In the genomic region with DNA sequence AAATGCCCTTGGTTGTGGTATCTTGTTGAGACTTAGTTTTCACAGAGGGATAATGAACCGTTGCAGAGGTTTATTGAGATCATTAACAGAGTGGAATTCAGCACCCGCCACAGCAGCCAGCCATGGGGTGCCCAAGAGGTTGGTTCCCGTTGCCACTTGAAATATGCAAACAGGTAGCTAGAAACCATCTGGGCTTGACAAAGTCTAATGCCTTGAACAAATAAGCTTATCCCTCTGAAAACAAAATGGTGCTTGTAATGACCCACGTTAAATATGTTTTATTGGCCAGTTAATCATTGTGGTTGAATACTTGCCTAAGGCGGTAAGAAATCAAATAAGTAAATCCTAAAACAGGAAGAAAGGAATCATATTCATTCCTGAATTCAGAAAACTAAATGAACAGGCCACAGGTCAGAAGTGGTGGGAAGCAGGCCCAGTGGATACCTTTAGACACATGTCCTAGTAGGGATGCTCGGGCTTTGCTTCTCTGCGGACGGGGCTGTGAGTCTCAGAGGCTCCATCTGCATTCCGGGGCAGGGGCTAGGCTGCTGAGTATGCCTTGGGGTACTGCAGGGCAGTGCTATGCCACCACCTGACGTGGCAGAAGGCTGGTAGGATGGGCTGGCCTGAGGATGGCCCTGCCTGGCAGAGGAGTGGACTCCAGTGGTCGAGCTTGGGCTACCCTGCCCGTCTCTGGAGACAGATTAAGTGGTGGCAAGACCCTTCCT, we compare ENCODE assay signal across 25 cellular contexts. TPM values are rescaled to one million over a fixed set of nuclear protein-coding genes. Genes with fewer than 3 reads are reported as not detected.
DNase-seq lines count a peak whose midpoint lies in the region; ATAC-seq lines count a peak whose summit lies in the region.
"Had no signal": no experiment of that assay in that cellular context is flagged by ENCODE, and none has a peak within 500 bp of the region (broad histone marks: within the 10 kb centered on the region; RNA-seq: fewer than 3 reads in every experiment).

No MANE protein-coding gene starts in this region.

- H3K4me3 ChIP-seq in HUES6 (ENCODE audit: low read depth, low read length), result no peak overlapping the region
- H3K4me3 ChIP-seq: MG63, PC-9, thoracic aorta had no signal

- no peak for ATAC-seq in T-helper 17 cell
- ATAC-seq: left lobe of liver; natural killer cell treated with Interleukin-12 subunit alpha and Interleukin-12 subunit beta and Interleukin-15 and Interleukin-18, amount 100 ng/mL, for 72 hours; stimulated activated naive B cell treated with anti-CD40 and anti-IgM and Interleukin-4, amounts not matched to agents 10 μg/mL and 1 μg/mL and 100 μg/mL, for 72 hours had no signal

- no peaks in the 10 kb centered on the region for H3K27me3 Mint-ChIP-seq in T-helper 17 cell
- H3K27me3 Mint-ChIP-seq: natural killer cell treated with Interleukin-12 subunit alpha and Interleukin-12 subunit beta and Interleukin-15 and Interleukin-18, amount 100 ng/mL, for 72 hours; stimulated activated naive B cell treated with anti-CD40 and anti-IgM and Interleukin-4, amounts not matched to agents 10 μg/mL and 1 μg/mL and 100 μg/mL, for 72 hours had no signal

- H3K27ac ChIP-seq in HUES6 (ENCODE audit: low read depth, low read length), result peak overlapping the region; percentile 14; the same call in 1 of the 2 replicates
- H3K27ac ChIP-seq: PC-9, thoracic aorta had no signal

- DNase-seq in DMS153 (lab: John Stamatoyannopoulos, UW), result peak; percentile 4
- no peak for DNase-seq in DMS153 treated with DMSO at 0.1 percent for 48 hours (lab: John Stamatoyannopoulos, UW; ENCODE audit: unreplicated experiment)
- no peak for DNase-seq in T-helper 17 cell
- DNase-seq in renal cortical epithelial cell (ENCODE audit: low read depth), result peak; percentile 84
- no peak for DNase-seq in NCI-H1105 treated with DMSO at 0.1 percent for 48 hours (lab: John Stamatoyannopoulos, UW)
- DNase-seq in epidermal melanocyte (ENCODE audit: insufficient read length, low spot score), result no peak
- DNase-seq in AML-193 (lab: John Stamatoyannopoulos, UW), result no peak
- DNase-seq: 8988T; activated CD4-positive, alpha-beta T cell treated with anti-CD3 and anti-CD28 coated beads for 48 hours; activated naive CD4-positive, alpha-beta T cell treated with anti-CD3 and anti-CD28 coated beads, Interleukin-2, amount 50 U/mL, for 16 hours; anterior cingulate cortex; glutamatergic neuron; GOT3; MG63; NCI-H1694; NCI-H748 treated with DMSO at 0.1 percent for 48 hours; stimulated activated naive B cell treated with anti-CD40 and anti-IgM and Interleukin-4, amounts not matched to agents 10 μg/mL and 1 μg/mL and 100 μg/mL, for 72 hours had no signal

- H3K27me3 ChIP-seq in HUES6 (ENCODE audit: control insufficient read depth, insufficient read depth, low read length), result no peaks in the 10 kb centered on the region
- H3K27me3 ChIP-seq: MG63 had no signal

- no peaks in the 10 kb centered on the region for H3K4me1 ChIP-seq in HUES6 (ENCODE audit: control insufficient read depth, insufficient read depth, low read length)

- peaks cover 3% of the 10 kb centered on the region for H3K36me3 Mint-ChIP-seq in T-helper 17 cell (ENCODE audit: low read depth)
- H3K36me3 Mint-ChIP-seq: natural killer cell treated with Interleukin-12 subunit alpha and Interleukin-12 subunit beta and Interleukin-15 and Interleukin-18, amount 100 ng/mL, for 72 hours had no signal

- H3K9me3 ChIP-seq in HUES6 (ENCODE audit: control insufficient read depth, insufficient read depth, low read depth, low read length) (no peaks in the 10 kb centered on the region), T-helper 17 cell (ENCODE audit: control insufficient read depth, low read length, poor library complexity, severe bottlenecking) (no peaks in the 10 kb centered on the region)
- H3K9me3 ChIP-seq: MG63, thoracic aorta had no signal

- no peaks in the 10 kb centered on the region for H3K4me1 Mint-ChIP-seq in T-helper 17 cell
- H3K4me1 Mint-ChIP-seq: mesothelial cell of epicardium had no signal

- H3K27ac Mint-ChIP-seq in T-helper 17 cell, result peak overlapping the region; percentile 49
- H3K27ac Mint-ChIP-seq: activated T-helper 1 cell treated with anti-CD3 and anti-CD28 coated beads, Interleukin-12 subunit alpha, Interleukin-12 subunit beta, Interleukin-2, Interleukin-4 antibody, amounts not matched to agents 30 ng/mL and 10 ng/mL and 1 ng/mL, durations not matched to agents 14 hours and 24 hours and 36 hours; mesothelial cell of epicardium; natural killer cell treated with Interleukin-12 subunit alpha and Interleukin-12 subunit beta and Interleukin-15 and Interleukin-18, amount 100 ng/mL, for 72 hours; stimulated activated naive B cell treated with anti-CD40 and anti-IgM and Interleukin-4, amounts not matched to agents 10 μg/mL and 1 μg/mL and 100 μg/mL, for 72 hours; T-helper 1 cell treated with Interleukin-12 subunit alpha and Interleukin-12 subunit beta and Interleukin-4 antibody, amounts not matched to agents 30 μg/mL and 1 μg/mL, for 36 hours had no signal

- no peak overlapping the region for H3K9ac ChIP-seq in HUES6 (ENCODE audit: low read length)

- no peak overlapping the region for H3K4me3 Mint-ChIP-seq in T-helper 17 cell
- H3K4me3 Mint-ChIP-seq: activated T-helper 1 cell treated with anti-CD3 and anti-CD28 coated beads, Interleukin-12 subunit alpha, Interleukin-12 subunit beta, Interleukin-2, Interleukin-4 antibody, amounts not matched to agents 30 ng/mL and 10 ng/mL and 1 ng/mL, durations not matched to agents 14 hours and 24 hours and 36 hours; mesothelial cell of epicardium; natural killer cell treated with Interleukin-12 subunit alpha and Interleukin-12 subunit beta and Interleukin-15 and Interleukin-18, amount 100 ng/mL, for 72 hours; stimulated activated naive B cell treated with anti-CD40 and anti-IgM and Interleukin-4, amounts not matched to agents 10 μg/mL and 1 μg/mL and 100 μg/mL, for 72 hours; T-helper 1 cell treated with Interleukin-12 subunit alpha and Interleukin-12 subunit beta and Interleukin-4 antibody, amounts not matched to agents 30 μg/mL and 1 μg/mL, for 36 hours had no signal

- H3K36me3 ChIP-seq in HUES6 (ENCODE audit: control insufficient read depth, insufficient read depth, low read length), result peaks cover 36% of the 10 kb centered on the region

RNA-seq across cellular contexts. Expression of gene C22orf23, which starts 9.8 kb away (rescaled TPM):
- total RNA-seq in T-helper 17 cell, result not detected
- 0.05 TPM in 1 of 2 replicates, not detected in the other for total RNA-seq in renal cortical epithelial cell
- total RNA-seq: activated T-helper 1 cell treated with anti-CD3 and anti-CD28 coated beads, Interleukin-12 subunit alpha, Interleukin-12 subunit beta, Interleukin-2, Interleukin-4 antibody, amounts not matched to agents 30 ng/mL and 10 ng/mL and 1 ng/mL, durations not matched to agents 14 hours and 24 hours and 36 hours; thoracic aorta had no signal

RNA-seq across cellular contexts. Expression of gene POLR2F, which starts 9.9 kb away (rescaled TPM):
- 10 to 100 TPM; 25.9 to 27.7 TPM for total RNA-seq in T-helper 17 cell
- 14.2 and 37.9 TPM in 2 replicates for total RNA-seq in renal cortical epithelial cell

RNA-seq across cellular contexts. Expression of gene MICALL1, which starts 37.5 kb away (rescaled TPM):
- total RNA-seq in T-helper 17 cell, result 10 to 100 TPM; 19.2 to 21.9 TPM
- 35.9 and 65.0 TPM in 2 replicates for total RNA-seq in renal cortical epithelial cell

RNA-seq across cellular contexts. Expression of gene SOX10, which starts 40.7 kb away (rescaled TPM):
- total RNA-seq in T-helper 17 cell (not detected), renal cortical epithelial cell (not detected in 2 replicates)
- total RNA-seq: activated T-helper 1 cell treated with anti-CD3 and anti-CD28 coated beads, Interleukin-12 subunit alpha, Interleukin-12 subunit beta, Interleukin-2, Interleukin-4 antibody, amounts not matched to agents 30 ng/mL and 10 ng/mL and 1 ng/mL, durations not matched to agents 14 hours and 24 hours and 36 hours; natural killer cell treated with Interleukin-12 subunit alpha and Interleukin-12 subunit beta and Interleukin-15 and Interleukin-18, amount 100 ng/mL, for 72 hours; PC-9 had no signal

Comparison
In these comparisons a context has a peak if more than half of its experiments do, and no peak if none do; other contexts are left out.
1. DNase-seq: peak in DMS153 (single experiment) and renal cortical epithelial cell (single experiment); none in DMS153 treated with DMSO at 0.1 percent for 48 hours (single experiment), T-helper 17 cell (0 of 3), NCI-H1105 treated with DMSO at 0.1 percent for 48 hours (single experiment), epidermal melanocyte (single experiment) and AML-193 (0 of 2).